34 cellular contexts compared by ENCODE assay signal in the genomic region with DNA sequence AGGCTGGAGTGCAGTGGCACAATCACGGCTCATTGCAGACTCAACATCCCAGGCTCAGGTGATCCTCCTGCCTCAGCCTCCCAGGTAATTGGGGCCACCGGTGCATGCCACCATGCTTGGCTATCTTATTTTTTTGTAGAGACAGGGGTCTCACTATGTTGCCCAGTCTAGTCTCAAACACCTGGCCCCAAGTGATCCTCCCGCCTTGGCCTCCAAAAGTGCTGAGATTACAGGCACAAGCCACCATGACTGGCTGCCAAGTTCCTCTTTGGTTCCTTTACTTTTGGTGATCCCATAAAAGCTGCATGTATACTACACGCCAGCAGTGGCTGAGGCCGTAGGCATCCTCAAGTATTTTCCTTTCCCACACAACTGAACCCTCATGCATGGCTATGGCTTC.
"Had no signal": no experiment of that assay in that cellular context is flagged by ENCODE, and none has a peak within 500 bp of the region (broad histone marks: within the 10 kb centered on the region; RNA-seq: fewer than 3 reads in every experiment).

No MANE protein-coding gene starts in this region.

- H3K4me3 Mint-ChIP-seq: activated B cell treated with CpG ODN at 0.5 μM for 24 hours; activated CD4-positive, alpha-beta memory T cell treated with anti-CD3 and anti-CD28 coated beads for 36 hours; activated CD4-positive, alpha-beta T cell treated with anti-CD3 and anti-CD28 coated beads, Interleukin-2, amount 10 ng/mL, durations not matched to agents 24 days and 14 days; activated CD8-positive, alpha-beta T cell treated with anti-CD3 and anti-CD28 coated beads for 36 hours; activated naive CD4-positive, alpha-beta T cell treated with anti-CD3 and anti-CD28 coated beads for 36 hours; activated naive CD8-positive, alpha-beta T cell; activated naive CD8-positive, alpha-beta T cell treated with anti-CD3 and anti-CD28 coated beads, Interleukin-2, amount 10 ng/mL, durations not matched to agents 7 days and 5 days; activated naive CD8-positive, alpha-beta T cell treated with anti-CD3 and anti-CD28 coated beads, Interleukin-2, amount 50 U/mL, for 24 hours; activated T-cell treated with anti-CD3 and anti-CD28 coated beads, Interleukin-2, amount 50 U/mL, for 4 hours; activated T-cell treated with anti-CD3 and anti-CD28 coated beads, Interleukin-2, amount 50 U/mL, for 72 hours; activated T-helper 1 cell treated with anti-CD3 and anti-CD28 coated beads, Interleukin-12 subunit alpha, Interleukin-12 subunit beta, Interleukin-2, Interleukin-4 antibody, amounts not matched to agents 30 ng/mL and 10 ng/mL and 1 ng/mL, durations not matched to agents 14 hours and 24 hours and 36 hours; activated T-helper 17 cell treated with anti-CD3 and anti-CD28 coated beads, Interleukin-2, amount 50 U/mL, for 72 hours; brain; T-cell; T-helper 2 cell treated with Interferon-gamma antibody and Interleukin-4, amounts not matched to agents 5 μg/mL and 100 μg/mL, for 36 hours had no signal

- H3K27me3 Mint-ChIP-seq: activated B cell treated with CpG ODN at 0.5 μM for 24 hours; activated CD4-positive, alpha-beta memory T cell treated with anti-CD3 and anti-CD28 coated beads for 36 hours; activated CD8-positive, alpha-beta T cell treated with anti-CD3 and anti-CD28 coated beads for 36 hours; activated naive CD8-positive, alpha-beta T cell; activated naive CD8-positive, alpha-beta T cell treated with anti-CD3 and anti-CD28 coated beads, Interleukin-2, amount 10 ng/mL, durations not matched to agents 7 days and 5 days; activated naive CD8-positive, alpha-beta T cell treated with anti-CD3 and anti-CD28 coated beads, Interleukin-2, amount 50 U/mL, for 24 hours; activated T-helper 17 cell treated with anti-CD3 and anti-CD28 coated beads, Interleukin-2, amount 50 U/mL, for 72 hours; T-cell had no signal

- DNase-seq: activated B cell treated with CpG ODN at 0.5 μM for 24 hours; activated CD4-positive, alpha-beta memory T cell treated with anti-CD3 and anti-CD28 coated beads for 36 hours; activated CD4-positive, alpha-beta T cell treated with anti-CD3 and anti-CD28 coated beads for 4 hours; activated CD4-positive, alpha-beta T cell treated with anti-CD3 and anti-CD28 coated beads, Interleukin-2, amount 10 ng/mL, durations not matched to agents 24 days and 14 days; activated CD4-positive, alpha-beta T cell treated with anti-CD3 and anti-CD28 coated beads, Interleukin-2, amount 50 U/mL, for 1 hour; activated CD4-positive, alpha-beta T cell treated with anti-CD3 and anti-CD28 coated beads, Interleukin-2, amount 50 U/mL, for 4 hours; activated CD4-positive, CD25-positive, alpha-beta regulatory T cell treated with anti-CD3 and anti-CD28 coated beads, Interleukin-2, amount 50 U/mL, for 72 hours; activated CD8-positive, alpha-beta memory T cell treated with anti-CD3 and anti-CD28 coated beads, Interleukin-2, amount 50 U/mL, for 4 hours; activated CD8-positive, alpha-beta T cell treated with anti-CD3 and anti-CD28 coated beads for 36 hours; activated effector memory CD4-positive, alpha-beta T cell treated with anti-CD3 and anti-CD28 coated beads, Interleukin-2, amount 50 U/mL, for 16 hours; activated gamma-delta T cell treated with Interleukin-2 at 50 U/mL for 16 hours; activated naive CD4-positive, alpha-beta T cell; activated naive CD4-positive, alpha-beta T cell treated with anti-CD3 and anti-CD28 coated beads for 36 hours; activated naive CD4-positive, alpha-beta T cell treated with anti-CD3 and anti-CD28 coated beads, Interleukin-2, amount 50 U/mL, for 16 hours; activated naive CD8-positive, alpha-beta T cell treated with anti-CD3 and anti-CD28 coated beads, Interleukin-2, amount 10 ng/mL, durations not matched to agents 7 days and 5 days; activated naive CD8-positive, alpha-beta T cell treated with anti-CD3 and anti-CD28 coated beads, Interleukin-2, amount 50 U/mL, for 24 hours; activated T-cell treated with anti-CD3 and anti-CD28 coated beads for 4 hours; activated T-cell treated with anti-CD3 and anti-CD28 coated beads, Interleukin-2, amount 50 U/mL, for 1 hour; activated T-cell treated with anti-CD3 and anti-CD28 coated beads, Interleukin-2, amount 50 U/mL, for 4 hours; activated T-cell treated with anti-CD3 and anti-CD28 coated beads, Interleukin-2, amount 50 U/mL, for 72 hours; amygdala; anterior cingulate cortex; caudate nucleus; T-cell; T-helper 2 cell; T-helper 9 cell; WERI-Rb-1 had no signal

- H3K36me3 ChIP-seq: ascending aorta, cardiac muscle cell, WERI-Rb-1 had no signal

- H3K9me3 ChIP-seq: ascending aorta had no signal

- H3K36me3 Mint-ChIP-seq: activated CD4-positive, alpha-beta memory T cell treated with anti-CD3 and anti-CD28 coated beads for 36 hours; brain; T-cell had no signal

- H3K9me3 Mint-ChIP-seq: activated B cell treated with CpG ODN at 0.5 μM for 24 hours; activated CD4-positive, alpha-beta memory T cell treated with anti-CD3 and anti-CD28 coated beads for 36 hours; activated CD4-positive, alpha-beta T cell treated with anti-CD3 and anti-CD28 coated beads, Interleukin-2, amount 10 ng/mL, durations not matched to agents 24 days and 14 days; activated CD8-positive, alpha-beta T cell treated with anti-CD3 and anti-CD28 coated beads for 36 hours; activated naive CD4-positive, alpha-beta T cell treated with anti-CD3 and anti-CD28 coated beads for 36 hours; activated naive CD8-positive, alpha-beta T cell treated with anti-CD3 and anti-CD28 coated beads, Interleukin-2, amount 10 ng/mL, durations not matched to agents 7 days and 5 days; activated naive CD8-positive, alpha-beta T cell treated with anti-CD3 and anti-CD28 coated beads, Interleukin-2, amount 50 U/mL, for 24 hours; activated T-cell treated with anti-CD3 and anti-CD28 coated beads, Interleukin-2, amount 50 U/mL, for 4 hours; activated T-cell treated with anti-CD3 and anti-CD28 coated beads, Interleukin-2, amount 50 U/mL, for 72 hours; activated T-helper 1 cell treated with anti-CD3 and anti-CD28 coated beads, Interleukin-12 subunit alpha, Interleukin-12 subunit beta, Interleukin-2, Interleukin-4 antibody, amounts not matched to agents 30 ng/mL and 10 ng/mL and 1 ng/mL, durations not matched to agents 14 hours and 24 hours and 36 hours; activated T-helper 17 cell treated with anti-CD3 and anti-CD28 coated beads, Interleukin-2, amount 50 U/mL, for 72 hours; brain; T-cell; T-helper 2 cell treated with Interferon-gamma antibody and Interleukin-4, amounts not matched to agents 5 μg/mL and 100 μg/mL, for 36 hours had no signal

- H3K27ac ChIP-seq: ascending aorta, cardiac muscle cell, WERI-Rb-1 had no signal

- H3K27ac Mint-ChIP-seq: activated B cell treated with CpG ODN at 0.5 μM for 24 hours; activated CD4-positive, alpha-beta memory T cell treated with anti-CD3 and anti-CD28 coated beads for 36 hours; activated CD4-positive, alpha-beta T cell treated with anti-CD3 and anti-CD28 coated beads, Interleukin-2, amount 10 ng/mL, durations not matched to agents 24 days and 14 days; activated CD8-positive, alpha-beta T cell treated with anti-CD3 and anti-CD28 coated beads for 36 hours; activated naive CD4-positive, alpha-beta T cell treated with anti-CD3 and anti-CD28 coated beads for 36 hours; activated naive CD8-positive, alpha-beta T cell; activated naive CD8-positive, alpha-beta T cell treated with anti-CD3 and anti-CD28 coated beads, Interleukin-2, amount 10 ng/mL, durations not matched to agents 7 days and 5 days; activated naive CD8-positive, alpha-beta T cell treated with anti-CD3 and anti-CD28 coated beads, Interleukin-2, amount 50 U/mL, for 24 hours; activated T-cell treated with anti-CD3 and anti-CD28 coated beads, Interleukin-2, amount 50 U/mL, for 72 hours; activated T-helper 1 cell treated with anti-CD3 and anti-CD28 coated beads, Interleukin-12 subunit alpha, Interleukin-12 subunit beta, Interleukin-2, Interleukin-4 antibody, amounts not matched to agents 30 ng/mL and 10 ng/mL and 1 ng/mL, durations not matched to agents 14 hours and 24 hours and 36 hours; activated T-helper 17 cell treated with anti-CD3 and anti-CD28 coated beads, Interleukin-2, amount 50 U/mL, for 72 hours; brain; T-cell; T-helper 2 cell treated with Interferon-gamma antibody and Interleukin-4, amounts not matched to agents 5 μg/mL and 100 μg/mL, for 36 hours had no signal

- H3K27me3 ChIP-seq: ascending aorta, cardiac muscle cell had no signal

- ATAC-seq: activated CD8-positive, alpha-beta T cell treated with anti-CD3 and anti-CD28 coated beads for 36 hours; activated naive CD8-positive, alpha-beta T cell treated with anti-CD3 and anti-CD28 coated beads, Interleukin-2, amount 50 U/mL, for 24 hours; activated T-cell treated with anti-CD3 and anti-CD28 coated beads, Interleukin-2, amount 50 U/mL, for 4 hours; activated T-cell treated with anti-CD3 and anti-CD28 coated beads, Interleukin-2, amount 50 U/mL, for 72 hours; activated T-helper 17 cell treated with anti-CD3 and anti-CD28 coated beads, Interleukin-2, amount 50 U/mL, for 72 hours; T-cell had no signal

- H3K4me3 ChIP-seq: ascending aorta, cardiac muscle cell had no signal

- H3K4me1 ChIP-seq: ascending aorta had no signal
